In the genomic region with DNA sequence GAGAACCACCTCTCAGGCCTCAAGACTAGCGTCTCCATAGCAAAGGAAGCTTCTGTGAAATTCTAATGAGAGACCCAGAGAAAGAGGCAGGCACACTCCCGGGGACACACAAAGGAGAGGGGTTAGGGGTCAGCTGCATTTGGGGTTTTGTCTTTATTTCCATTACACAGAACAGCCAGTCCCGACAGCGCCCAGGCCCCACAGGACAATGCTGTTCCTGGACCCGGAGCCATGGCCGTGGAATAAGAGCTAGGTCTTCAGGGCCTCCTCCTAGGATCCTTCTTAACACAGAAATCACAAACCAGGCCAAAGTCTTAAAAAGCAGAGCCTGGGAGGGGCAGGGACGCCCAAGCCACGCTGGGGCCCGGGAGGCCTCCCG, we compare ENCODE assay signal across 8 cellular contexts. TPM values are rescaled to one million over a fixed set of nuclear protein-coding genes. Genes with fewer than 3 reads are reported as not detected.
DNase-seq lines count a peak whose midpoint lies in the region; ATAC-seq, FAIRE-seq and TF ChIP-seq lines count a peak whose summit lies in the region.

No MANE protein-coding gene starts in this region.

- no peak for DNase-seq in activated CD8-positive, alpha-beta memory T cell treated with anti-CD3 and anti-CD28 coated beads, Interleukin-2, amount 10 ng/mL, durations not matched to agents 7 days and 5 days
- DNase-seq in activated CD8-positive, alpha-beta memory T cell treated with anti-CD3 and anti-CD28 coated beads, Interleukin-2, amount 50 U/mL, for 4 hours = no peak
- DNase-seq in brain microvascular endothelial cell (no peak), memory B cell (ENCODE audit: low spot score in 2 of 2) (no peak), tibial artery (no peak), HTR-8/SVneo (ENCODE audit: insufficient read length, low spot score) (no peak)
- DNase-seq in stimulated activated naive CD4-positive, alpha-beta T cell (lab: John Stamatoyannopoulos, UW) = no peak
- DNase-seq in stimulated activated CD4-positive, alpha-beta T cell treated with anti-CD3 and anti-CD28 coated beads, Interleukin-4, amount 100 ng/mL, for 24 hours = no peak

- no peak overlapping the region for H3K27ac Mint-ChIP-seq in activated CD8-positive, alpha-beta memory T cell treated with anti-CD3 and anti-CD28 coated beads, Interleukin-2, amount 10 ng/mL, durations not matched to agents 7 days and 5 days
- peak overlapping the region; percentile 36 for H3K27ac Mint-ChIP-seq in memory B cell

- intact Hi-C loops in tibial artery (cut with DNase I; ENCODE audit: low total_unique reads) = no loop called here

- H3K27me3 ChIP-seq in brain microvascular endothelial cell (replicated peaks) (no peaks in the 10 kb centered on the region), tibial artery (no peaks in the 10 kb centered on the region)

- H3K4me3 ChIP-seq in brain microvascular endothelial cell (ENCODE audit: low read depth, low read length) (peak overlapping the region; percentile 51), tibial artery (peak overlapping the region; percentile 44 to 49)

- H3K9me3 ChIP-seq in tibial artery = no peaks in the 10 kb centered on the region

- H3K27me3 Mint-ChIP-seq in activated CD8-positive, alpha-beta memory T cell treated with anti-CD3 and anti-CD28 coated beads, Interleukin-2, amount 10 ng/mL, durations not matched to agents 7 days and 5 days = peaks cover 23% of the 10 kb centered on the region
- no peaks in the 10 kb centered on the region for H3K27me3 Mint-ChIP-seq in memory B cell

- peaks cover 21% of the 10 kb centered on the region for H3K4me1 Mint-ChIP-seq in activated CD8-positive, alpha-beta memory T cell treated with anti-CD3 and anti-CD28 coated beads, Interleukin-2, amount 10 ng/mL, durations not matched to agents 7 days and 5 days
- peaks cover 8% of the 10 kb centered on the region for H3K4me1 Mint-ChIP-seq in memory B cell

- in situ Hi-C loops in brain microvascular endothelial cell (cut with HindIII; ENCODE audit: low pct_ligation_motif_present, low sequenced_read_pairs) = no loop called here

- CTCF ChIA-PET in activated CD8-positive, alpha-beta memory T cell treated with anti-CD3 and anti-CD28 coated beads, Interleukin-2, amount 10 ng/mL, durations not matched to agents 7 days and 5 days (lab: Charles Lee) = interaction anchor here (0.7 to 3.6 kb wide), 7 partner anchors 10 to 301 kb away, joined by 3 to 24 read pairs (median 4); a partner anchor contains a TSS

- no peaks in the 10 kb centered on the region for H3K9me3 Mint-ChIP-seq in activated CD8-positive, alpha-beta memory T cell treated with anti-CD3 and anti-CD28 coated beads, Interleukin-2, amount 10 ng/mL, durations not matched to agents 7 days and 5 days (ENCODE audit: low read depth)
- H3K9me3 Mint-ChIP-seq in memory B cell = no peaks in the 10 kb centered on the region

- peaks cover 0 to 28% (median 21%) of the 10 kb centered on the region in 4 donors for H3K4me1 ChIP-seq in tibial artery

- no peak for TF ChIP-seq CTCF in brain microvascular endothelial cell (IDR thresholded peaks at IDR 0.05; ENCODE audit: low read depth, low read length, missing control alignments)
- TF ChIP-seq CTCF in tibial artery (IDR thresholded peaks at IDR 0.05) = no peak

- ATAC-seq in activated CD8-positive, alpha-beta memory T cell treated with anti-CD3 and anti-CD28 coated beads, Interleukin-2, amount 10 ng/mL, durations not matched to agents 7 days and 5 days = no peak
- no peak for ATAC-seq in memory B cell (ENCODE audit: low read depth)

- H3K36me3 ChIP-seq in brain microvascular endothelial cell (replicated peaks) (no peaks in the 10 kb centered on the region), tibial artery (no peaks in the 10 kb centered on the region)

- H3K4me3 Mint-ChIP-seq in activated CD8-positive, alpha-beta memory T cell treated with anti-CD3 and anti-CD28 coated beads, Interleukin-2, amount 10 ng/mL, durations not matched to agents 7 days and 5 days = peak overlapping the region; percentile 24
- peak overlapping the region; percentile 85 for H3K4me3 Mint-ChIP-seq in memory B cell

- peak overlapping the region; percentile 44 for H3K27ac ChIP-seq in brain microvascular endothelial cell
- H3K27ac ChIP-seq in tibial artery = peak overlapping the region; percentile 84 to 85

- no peak for FAIRE-seq in HTR-8/SVneo (lab: Jason Lieb, UNC)

- no peaks in the 10 kb centered on the region for H3K36me3 Mint-ChIP-seq in activated CD8-positive, alpha-beta memory T cell treated with anti-CD3 and anti-CD28 coated beads, Interleukin-2, amount 10 ng/mL, durations not matched to agents 7 days and 5 days
- H3K36me3 Mint-ChIP-seq in memory B cell = no peaks in the 10 kb centered on the region

RNA-seq across cellular contexts. Expression of a gene that starts 22.8 kb away (rescaled TPM):
- 1 to 10 TPM in 1 of 2 experiments, under 1 TPM in 1; 0.67 to 1.7 TPM for total RNA-seq in activated CD8-positive, alpha-beta memory T cell treated with anti-CD3 and anti-CD28 coated beads, Interleukin-2, amount 10 ng/mL, durations not matched to agents 7 days and 5 days
